ENCODE assay signal across 1 cellular context in the genomic region with DNA sequence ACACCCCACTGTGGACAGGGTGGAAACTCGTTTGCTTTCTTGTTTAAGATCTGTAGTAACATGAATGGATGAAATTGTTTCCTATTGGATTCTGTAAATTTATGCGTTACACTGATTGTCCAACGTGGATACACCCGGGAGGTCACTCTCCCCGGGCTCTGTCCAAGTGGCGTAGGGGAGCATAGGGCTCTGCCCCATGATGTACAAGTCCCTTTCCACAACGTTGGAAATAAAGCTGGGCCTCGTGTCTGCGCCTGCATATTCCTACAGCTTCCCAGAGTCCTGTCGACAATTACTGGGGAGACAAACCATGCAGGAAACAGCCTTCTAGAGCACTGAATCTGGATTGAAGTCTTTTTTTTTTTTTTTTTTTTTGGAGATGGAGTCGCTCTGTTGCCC.
TF ChIP-seq lines count a peak whose summit lies in the region.

No MANE protein-coding gene starts in this region.

TF ChIP-seq in HepG2, 621 proteins besides CTCF, POLR2A, EP300 and RAD21 (continued from another document and continues in another):
- TF ChIP-seq, protein P1, sequence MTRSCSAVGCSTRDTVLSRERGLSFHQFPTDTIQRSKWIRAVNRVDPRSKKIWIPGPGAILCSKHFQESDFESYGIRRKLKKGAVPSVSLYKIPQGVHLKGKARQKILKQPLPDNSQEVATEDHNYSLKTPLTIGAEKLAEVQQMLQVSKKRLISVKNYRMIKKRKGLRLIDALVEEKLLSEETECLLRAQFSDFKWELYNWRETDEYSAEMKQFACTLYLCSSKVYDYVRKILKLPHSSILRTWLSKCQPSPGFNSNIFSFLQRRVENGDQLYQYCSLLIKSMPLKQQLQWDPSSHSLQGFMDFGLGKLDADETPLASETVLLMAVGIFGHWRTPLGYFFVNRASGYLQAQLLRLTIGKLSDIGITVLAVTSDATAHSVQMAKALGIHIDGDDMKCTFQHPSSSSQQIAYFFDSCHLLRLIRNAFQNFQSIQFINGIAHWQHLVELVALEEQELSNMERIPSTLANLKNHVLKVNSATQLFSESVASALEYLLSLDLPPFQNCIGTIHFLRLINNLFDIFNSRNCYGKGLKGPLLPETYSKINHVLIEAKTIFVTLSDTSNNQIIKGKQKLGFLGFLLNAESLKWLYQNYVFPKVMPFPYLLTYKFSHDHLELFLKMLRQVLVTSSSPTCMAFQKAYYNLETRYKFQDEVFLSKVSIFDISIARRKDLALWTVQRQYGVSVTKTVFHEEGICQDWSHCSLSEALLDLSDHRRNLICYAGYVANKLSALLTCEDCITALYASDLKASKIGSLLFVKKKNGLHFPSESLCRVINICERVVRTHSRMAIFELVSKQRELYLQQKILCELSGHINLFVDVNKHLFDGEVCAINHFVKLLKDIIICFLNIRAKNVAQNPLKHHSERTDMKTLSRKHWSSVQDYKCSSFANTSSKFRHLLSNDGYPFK (CRISPR knock-in tag; IDR thresholded peaks at IDR 0.05; ENCODE audit: borderline replicate concordance) = no peak
- TF ChIP-seq PHF8 (CRISPR knock-in tag; IDR thresholded peaks at IDR 0.05) (0 out of 2 replicates have a peak, but pooled peaks have one; percentile 55), HMGA1 (CRISPR knock-in tag; conservative IDR thresholded peaks at IDR 0.05) (no peak), ZNF572 (CRISPR knock-in tag; IDR thresholded peaks at IDR 0.05) (no peak), TEAD3 (CRISPR knock-in tag; optimal IDR thresholded peaks at IDR 0.05; ENCODE audit: borderline replicate concordance) (no peak), ZNF615 (CRISPR knock-in tag; IDR thresholded peaks at IDR 0.05; ENCODE audit: borderline replicate concordance) (0 out of 2 replicates have a peak, but pooled peaks have one; percentile 22), TBX3 (IDR thresholded peaks at IDR 0.05; ENCODE audit: borderline replicate concordance) (no peak), ZNF670 (CRISPR knock-in tag; IDR thresholded peaks at IDR 0.05; ENCODE audit: borderline replicate concordance) (no peak), ZNF17 (CRISPR knock-in tag; IDR thresholded peaks at IDR 0.05) (no peak), CENPT (CRISPR knock-in tag; IDR thresholded peaks at IDR 0.05; ENCODE audit: low read depth) (no peak), KDM5A (IDR thresholded peaks at IDR 0.05; ENCODE audit: borderline replicate concordance, low read length) (0 out of 2 replicates have a peak, but pooled peaks have one; percentile 2), SMC3 (IDR thresholded peaks at IDR 0.05; ENCODE audit: low read length) (no peak), ZNF713 (CRISPR knock-in tag; IDR thresholded peaks at IDR 0.05) (no peak), KDM3A (CRISPR knock-in tag; IDR thresholded peaks at IDR 0.05; ENCODE audit: low read depth) (no peak), ZNF780A (CRISPR knock-in tag; IDR thresholded peaks at IDR 0.05) (no peak), ZNF225 (CRISPR knock-in tag; IDR thresholded peaks at IDR 0.05) (no peak), GATAD1 (CRISPR knock-in tag; IDR thresholded peaks at IDR 0.05) (no peak), NFIB (CRISPR knock-in tag; IDR thresholded peaks at IDR 0.05; ENCODE audit: borderline replicate concordance) (no peak), ZMYM2 (CRISPR knock-in tag; IDR thresholded peaks at IDR 0.05) (no peak), ZNF749 (CRISPR knock-in tag; IDR thresholded peaks at IDR 0.05; ENCODE audit: borderline replicate concordance) (no peak)
- TF ChIP-seq, protein P2, sequence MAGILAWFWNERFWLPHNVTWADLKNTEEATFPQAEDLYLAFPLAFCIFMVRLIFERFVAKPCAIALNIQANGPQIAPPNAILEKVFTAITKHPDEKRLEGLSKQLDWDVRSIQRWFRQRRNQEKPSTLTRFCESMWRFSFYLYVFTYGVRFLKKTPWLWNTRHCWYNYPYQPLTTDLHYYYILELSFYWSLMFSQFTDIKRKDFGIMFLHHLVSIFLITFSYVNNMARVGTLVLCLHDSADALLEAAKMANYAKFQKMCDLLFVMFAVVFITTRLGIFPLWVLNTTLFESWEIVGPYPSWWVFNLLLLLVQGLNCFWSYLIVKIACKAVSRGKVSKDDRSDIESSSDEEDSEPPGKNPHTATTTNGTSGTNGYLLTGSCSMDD (CRISPR knock-in tag; IDR thresholded peaks at IDR 0.05) = no peak
- TF ChIP-seq, protein P3, sequence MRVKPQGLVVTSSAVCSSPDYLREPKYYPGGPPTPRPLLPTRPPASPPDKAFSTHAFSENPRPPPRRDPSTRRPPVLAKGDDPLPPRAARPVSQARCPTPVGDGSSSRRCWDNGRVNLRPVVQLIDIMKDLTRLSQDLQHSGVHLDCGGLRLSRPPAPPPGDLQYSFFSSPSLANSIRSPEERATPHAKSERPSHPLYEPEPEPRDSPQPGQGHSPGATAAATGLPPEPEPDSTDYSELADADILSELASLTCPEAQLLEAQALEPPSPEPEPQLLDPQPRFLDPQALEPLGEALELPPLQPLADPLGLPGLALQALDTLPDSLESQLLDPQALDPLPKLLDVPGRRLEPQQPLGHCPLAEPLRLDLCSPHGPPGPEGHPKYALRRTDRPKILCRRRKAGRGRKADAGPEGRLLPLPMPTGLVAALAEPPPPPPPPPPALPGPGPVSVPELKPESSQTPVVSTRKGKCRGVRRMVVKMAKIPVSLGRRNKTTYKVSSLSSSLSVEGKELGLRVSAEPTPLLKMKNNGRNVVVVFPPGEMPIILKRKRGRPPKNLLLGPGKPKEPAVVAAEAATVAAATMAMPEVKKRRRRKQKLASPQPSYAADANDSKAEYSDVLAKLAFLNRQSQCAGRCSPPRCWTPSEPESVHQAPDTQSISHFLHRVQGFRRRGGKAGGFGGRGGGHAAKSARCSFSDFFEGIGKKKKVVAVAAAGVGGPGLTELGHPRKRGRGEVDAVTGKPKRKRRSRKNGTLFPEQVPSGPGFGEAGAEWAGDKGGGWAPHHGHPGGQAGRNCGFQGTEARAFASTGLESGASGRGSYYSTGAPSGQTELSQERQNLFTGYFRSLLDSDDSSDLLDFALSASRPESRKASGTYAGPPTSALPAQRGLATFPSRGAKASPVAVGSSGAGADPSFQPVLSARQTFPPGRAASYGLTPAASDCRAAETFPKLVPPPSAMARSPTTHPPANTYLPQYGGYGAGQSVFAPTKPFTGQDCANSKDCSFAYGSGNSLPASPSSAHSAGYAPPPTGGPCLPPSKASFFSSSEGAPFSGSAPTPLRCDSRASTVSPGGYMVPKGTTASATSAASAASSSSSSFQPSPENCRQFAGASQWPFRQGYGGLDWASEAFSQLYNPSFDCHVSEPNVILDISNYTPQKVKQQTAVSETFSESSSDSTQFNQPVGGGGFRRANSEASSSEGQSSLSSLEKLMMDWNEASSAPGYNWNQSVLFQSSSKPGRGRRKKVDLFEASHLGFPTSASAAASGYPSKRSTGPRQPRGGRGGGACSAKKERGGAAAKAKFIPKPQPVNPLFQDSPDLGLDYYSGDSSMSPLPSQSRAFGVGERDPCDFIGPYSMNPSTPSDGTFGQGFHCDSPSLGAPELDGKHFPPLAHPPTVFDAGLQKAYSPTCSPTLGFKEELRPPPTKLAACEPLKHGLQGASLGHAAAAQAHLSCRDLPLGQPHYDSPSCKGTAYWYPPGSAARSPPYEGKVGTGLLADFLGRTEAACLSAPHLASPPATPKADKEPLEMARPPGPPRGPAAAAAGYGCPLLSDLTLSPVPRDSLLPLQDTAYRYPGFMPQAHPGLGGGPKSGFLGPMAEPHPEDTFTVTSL (CRISPR knock-in tag; IDR thresholded peaks at IDR 0.05; ENCODE audit: borderline replicate concordance) = no peak
- TF ChIP-seq, protein P4, sequence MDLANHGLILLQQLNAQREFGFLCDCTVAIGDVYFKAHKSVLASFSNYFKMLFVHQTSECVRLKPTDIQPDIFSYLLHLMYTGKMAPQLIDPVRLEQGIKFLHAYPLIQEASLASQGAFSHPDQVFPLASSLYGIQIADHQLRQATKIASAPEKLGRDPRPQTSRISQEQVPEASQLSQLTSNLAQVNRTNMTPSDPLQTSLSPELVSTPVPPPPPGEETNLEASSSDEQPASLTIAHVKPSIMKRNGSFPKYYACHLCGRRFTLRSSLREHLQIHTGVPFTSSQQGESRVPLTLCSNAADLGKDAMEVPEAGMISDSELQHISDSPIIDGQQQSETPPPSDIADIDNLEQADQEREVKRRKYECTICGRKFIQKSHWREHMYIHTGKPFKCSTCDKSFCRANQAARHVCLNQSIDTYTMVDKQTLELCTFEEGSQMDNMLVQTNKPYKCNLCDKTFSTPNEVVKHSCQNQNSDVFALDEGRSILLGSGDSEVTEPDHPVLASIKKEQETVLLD (CRISPR knock-in tag; IDR thresholded peaks at IDR 0.05; ENCODE audit: low read depth) = no peak
- TF ChIP-seq, protein P5, sequence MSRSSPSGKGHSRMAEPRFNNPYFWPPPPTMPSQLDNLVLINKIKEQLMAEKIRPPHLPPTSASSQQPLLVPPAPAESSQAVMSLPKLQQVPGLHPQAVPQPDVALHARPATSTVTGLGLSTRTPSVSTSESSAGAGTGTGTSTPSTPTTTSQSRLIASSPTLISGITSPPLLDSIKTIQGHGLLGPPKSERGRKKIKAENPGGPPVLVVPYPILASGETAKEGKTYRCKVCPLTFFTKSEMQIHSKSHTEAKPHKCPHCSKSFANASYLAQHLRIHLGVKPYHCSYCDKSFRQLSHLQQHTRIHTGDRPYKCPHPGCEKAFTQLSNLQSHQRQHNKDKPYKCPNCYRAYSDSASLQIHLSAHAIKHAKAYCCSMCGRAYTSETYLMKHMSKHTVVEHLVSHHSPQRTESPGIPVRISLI (CRISPR knock-in tag; IDR thresholded peaks at IDR 0.05; ENCODE audit: borderline replicate concordance) = no peak
- TF ChIP-seq, protein P6, sequence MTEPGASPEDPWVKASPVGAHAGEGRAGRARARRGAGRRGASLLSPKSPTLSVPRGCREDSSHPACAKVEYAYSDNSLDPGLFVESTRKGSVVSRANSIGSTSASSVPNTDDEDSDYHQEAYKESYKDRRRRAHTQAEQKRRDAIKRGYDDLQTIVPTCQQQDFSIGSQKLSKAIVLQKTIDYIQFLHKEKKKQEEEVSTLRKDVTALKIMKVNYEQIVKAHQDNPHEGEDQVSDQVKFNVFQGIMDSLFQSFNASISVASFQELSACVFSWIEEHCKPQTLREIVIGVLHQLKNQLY (CRISPR knock-in tag; IDR thresholded peaks at IDR 0.05) = no peak
- TF ChIP-seq, protein P7, sequence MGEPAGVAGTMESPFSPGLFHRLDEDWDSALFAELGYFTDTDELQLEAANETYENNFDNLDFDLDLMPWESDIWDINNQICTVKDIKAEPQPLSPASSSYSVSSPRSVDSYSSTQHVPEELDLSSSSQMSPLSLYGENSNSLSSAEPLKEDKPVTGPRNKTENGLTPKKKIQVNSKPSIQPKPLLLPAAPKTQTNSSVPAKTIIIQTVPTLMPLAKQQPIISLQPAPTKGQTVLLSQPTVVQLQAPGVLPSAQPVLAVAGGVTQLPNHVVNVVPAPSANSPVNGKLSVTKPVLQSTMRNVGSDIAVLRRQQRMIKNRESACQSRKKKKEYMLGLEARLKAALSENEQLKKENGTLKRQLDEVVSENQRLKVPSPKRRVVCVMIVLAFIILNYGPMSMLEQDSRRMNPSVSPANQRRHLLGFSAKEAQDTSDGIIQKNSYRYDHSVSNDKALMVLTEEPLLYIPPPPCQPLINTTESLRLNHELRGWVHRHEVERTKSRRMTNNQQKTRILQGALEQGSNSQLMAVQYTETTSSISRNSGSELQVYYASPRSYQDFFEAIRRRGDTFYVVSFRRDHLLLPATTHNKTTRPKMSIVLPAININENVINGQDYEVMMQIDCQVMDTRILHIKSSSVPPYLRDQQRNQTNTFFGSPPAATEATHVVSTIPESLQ (CRISPR knock-in tag; conservative IDR thresholded peaks at IDR 0.05) = no peak
- TF ChIP-seq, protein P8, sequence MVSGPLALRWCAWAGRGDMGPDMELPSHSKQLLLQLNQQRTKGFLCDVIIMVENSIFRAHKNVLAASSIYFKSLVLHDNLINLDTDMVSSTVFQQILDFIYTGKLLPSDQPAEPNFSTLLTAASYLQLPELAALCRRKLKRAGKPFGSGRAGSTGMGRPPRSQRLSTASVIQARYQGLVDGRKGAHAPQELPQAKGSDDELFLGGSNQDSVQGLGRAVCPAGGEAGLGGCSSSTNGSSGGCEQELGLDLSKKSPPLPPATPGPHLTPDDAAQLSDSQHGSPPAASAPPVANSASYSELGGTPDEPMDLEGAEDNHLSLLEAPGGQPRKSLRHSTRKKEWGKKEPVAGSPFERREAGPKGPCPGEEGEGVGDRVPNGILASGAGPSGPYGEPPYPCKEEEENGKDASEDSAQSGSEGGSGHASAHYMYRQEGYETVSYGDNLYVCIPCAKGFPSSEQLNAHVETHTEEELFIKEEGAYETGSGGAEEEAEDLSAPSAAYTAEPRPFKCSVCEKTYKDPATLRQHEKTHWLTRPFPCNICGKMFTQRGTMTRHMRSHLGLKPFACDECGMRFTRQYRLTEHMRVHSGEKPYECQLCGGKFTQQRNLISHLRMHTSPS (CRISPR knock-in tag; IDR thresholded peaks at IDR 0.05; ENCODE audit: low read depth) = no peak
- TF ChIP-seq, protein P9, sequence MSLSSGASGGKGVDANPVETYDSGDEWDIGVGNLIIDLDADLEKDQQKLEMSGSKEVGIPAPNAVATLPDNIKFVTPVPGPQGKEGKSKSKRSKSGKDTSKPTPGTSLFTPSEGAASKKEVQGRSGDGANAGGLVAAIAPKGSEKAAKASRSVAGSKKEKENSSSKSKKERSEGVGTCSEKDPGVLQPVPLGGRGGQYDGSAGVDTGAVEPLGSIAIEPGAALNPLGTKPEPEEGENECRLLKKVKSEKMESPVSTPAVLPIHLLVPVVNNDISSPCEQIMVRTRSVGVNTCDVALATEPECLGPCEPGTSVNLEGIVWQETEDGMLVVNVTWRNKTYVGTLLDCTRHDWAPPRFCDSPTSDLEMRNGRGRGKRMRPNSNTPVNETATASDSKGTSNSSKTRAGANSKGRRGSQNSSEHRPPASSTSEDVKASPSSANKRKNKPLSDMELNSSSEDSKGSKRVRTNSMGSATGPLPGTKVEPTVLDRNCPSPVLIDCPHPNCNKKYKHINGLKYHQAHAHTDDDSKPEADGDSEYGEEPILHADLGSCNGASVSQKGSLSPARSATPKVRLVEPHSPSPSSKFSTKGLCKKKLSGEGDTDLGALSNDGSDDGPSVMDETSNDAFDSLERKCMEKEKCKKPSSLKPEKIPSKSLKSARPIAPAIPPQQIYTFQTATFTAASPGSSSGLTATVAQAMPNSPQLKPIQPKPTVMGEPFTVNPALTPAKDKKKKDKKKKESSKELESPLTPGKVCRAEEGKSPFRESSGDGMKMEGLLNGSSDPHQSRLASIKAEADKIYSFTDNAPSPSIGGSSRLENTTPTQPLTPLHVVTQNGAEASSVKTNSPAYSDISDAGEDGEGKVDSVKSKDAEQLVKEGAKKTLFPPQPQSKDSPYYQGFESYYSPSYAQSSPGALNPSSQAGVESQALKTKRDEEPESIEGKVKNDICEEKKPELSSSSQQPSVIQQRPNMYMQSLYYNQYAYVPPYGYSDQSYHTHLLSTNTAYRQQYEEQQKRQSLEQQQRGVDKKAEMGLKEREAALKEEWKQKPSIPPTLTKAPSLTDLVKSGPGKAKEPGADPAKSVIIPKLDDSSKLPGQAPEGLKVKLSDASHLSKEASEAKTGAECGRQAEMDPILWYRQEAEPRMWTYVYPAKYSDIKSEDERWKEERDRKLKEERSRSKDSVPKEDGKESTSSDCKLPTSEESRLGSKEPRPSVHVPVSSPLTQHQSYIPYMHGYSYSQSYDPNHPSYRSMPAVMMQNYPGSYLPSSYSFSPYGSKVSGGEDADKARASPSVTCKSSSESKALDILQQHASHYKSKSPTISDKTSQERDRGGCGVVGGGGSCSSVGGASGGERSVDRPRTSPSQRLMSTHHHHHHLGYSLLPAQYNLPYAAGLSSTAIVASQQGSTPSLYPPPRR (CRISPR knock-in tag; IDR thresholded peaks at IDR 0.05; ENCODE audit: borderline replicate concordance) = no peak
- TF ChIP-seq, protein P10, sequence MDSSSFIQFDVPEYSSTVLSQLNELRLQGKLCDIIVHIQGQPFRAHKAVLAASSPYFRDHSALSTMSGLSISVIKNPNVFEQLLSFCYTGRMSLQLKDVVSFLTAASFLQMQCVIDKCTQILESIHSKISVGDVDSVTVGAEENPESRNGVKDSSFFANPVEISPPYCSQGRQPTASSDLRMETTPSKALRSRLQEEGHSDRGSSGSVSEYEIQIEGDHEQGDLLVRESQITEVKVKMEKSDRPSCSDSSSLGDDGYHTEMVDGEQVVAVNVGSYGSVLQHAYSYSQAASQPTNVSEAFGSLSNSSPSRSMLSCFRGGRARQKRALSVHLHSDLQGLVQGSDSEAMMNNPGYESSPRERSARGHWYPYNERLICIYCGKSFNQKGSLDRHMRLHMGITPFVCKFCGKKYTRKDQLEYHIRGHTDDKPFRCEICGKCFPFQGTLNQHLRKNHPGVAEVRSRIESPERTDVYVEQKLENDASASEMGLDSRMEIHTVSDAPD (CRISPR knock-in tag; IDR thresholded peaks at IDR 0.05) = no peak
